ENCODE assay signal across 2 cellular contexts in the genomic region with DNA sequence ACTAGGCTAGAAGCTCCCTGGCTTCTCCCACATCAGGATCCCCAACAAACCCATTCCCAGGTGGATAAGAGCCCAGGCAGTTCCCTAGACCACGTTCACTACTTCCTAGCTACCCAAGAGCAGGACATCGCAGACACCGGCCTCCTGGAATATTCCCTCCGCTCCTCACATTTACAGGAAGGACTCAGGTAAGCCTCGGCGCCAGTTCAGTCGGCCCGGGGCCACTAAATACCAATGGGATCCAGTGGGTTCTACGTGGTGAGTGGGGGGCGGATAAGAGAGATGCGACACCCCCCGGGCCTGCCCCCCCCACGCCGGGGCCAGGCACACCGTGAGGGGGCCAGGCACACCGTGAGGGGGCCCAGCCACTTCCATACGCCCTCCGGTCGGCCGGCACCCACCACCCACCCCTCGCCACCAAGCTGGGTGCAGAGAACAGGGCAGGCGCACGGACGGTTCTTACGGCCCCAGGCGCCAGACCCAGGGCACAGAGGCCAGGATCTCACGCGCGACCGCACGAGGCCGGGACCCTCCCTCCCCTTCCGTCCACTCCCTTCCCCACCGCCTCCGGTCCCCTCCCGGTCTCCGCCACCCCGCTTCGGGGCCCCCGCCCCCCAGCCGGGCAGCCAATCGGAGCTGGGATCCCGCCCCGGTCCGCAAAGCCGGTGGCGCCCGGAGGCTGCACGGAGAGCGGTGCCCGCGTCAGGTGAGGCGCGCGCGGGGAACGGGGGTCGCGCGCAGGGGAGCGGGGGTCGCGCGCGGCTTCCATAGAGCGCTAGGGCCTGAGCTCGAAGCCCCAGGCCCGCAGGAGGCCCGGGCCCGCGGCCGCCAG.
A peak's percentile ranks its signal among the peaks of the same experiment; 100 is the strongest.
TF ChIP-seq lines count a peak whose summit lies in the region.

A gene with protein sequence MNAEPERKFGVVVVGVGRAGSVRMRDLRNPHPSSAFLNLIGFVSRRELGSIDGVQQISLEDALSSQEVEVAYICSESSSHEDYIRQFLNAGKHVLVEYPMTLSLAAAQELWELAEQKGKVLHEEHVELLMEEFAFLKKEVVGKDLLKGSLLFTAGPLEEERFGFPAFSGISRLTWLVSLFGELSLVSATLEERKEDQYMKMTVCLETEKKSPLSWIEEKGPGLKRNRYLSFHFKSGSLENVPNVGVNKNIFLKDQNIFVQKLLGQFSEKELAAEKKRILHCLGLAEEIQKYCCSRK (plus strand): TSS at position 652 of the 832 bp plus-strand sequence. CDS start 12,479 bp downstream, outside the sequence.

TF ChIP-seq in Ishikawa, 13 proteins besides CTCF, POLR2A, EP300 and RAD21 (continued from another document):
- TF ChIP-seq REST (IDR thresholded peaks at IDR 0.05; ENCODE audit: low read depth) (no peak), MAX (IDR thresholded peaks at IDR 0.05) (peak; percentile 79), CEBPB (IDR thresholded peaks at IDR 0.05) (no peak), ZBTB7A (IDR thresholded peaks at IDR 0.05; ENCODE audit: low read depth) (peak; percentile 75), NFIC (IDR thresholded peaks at IDR 0.05) (no peak), TEAD4 (IDR thresholded peaks at IDR 0.05) (no peak), FOXM1 (IDR thresholded peaks at IDR 0.05; ENCODE audit: borderline replicate concordance, low read depth) (no peak), EGR1 (IDR thresholded peaks at IDR 0.05) (no peak), YY1 (IDR thresholded peaks at IDR 0.05; ENCODE audit: low read depth) (no peak), CREB1 (IDR thresholded peaks at IDR 0.05; ENCODE audit: low read depth) (no peak), TCF12 (IDR thresholded peaks at IDR 0.05; ENCODE audit: low read depth) (no peak)
- TF ChIP-seq, protein P1, sequence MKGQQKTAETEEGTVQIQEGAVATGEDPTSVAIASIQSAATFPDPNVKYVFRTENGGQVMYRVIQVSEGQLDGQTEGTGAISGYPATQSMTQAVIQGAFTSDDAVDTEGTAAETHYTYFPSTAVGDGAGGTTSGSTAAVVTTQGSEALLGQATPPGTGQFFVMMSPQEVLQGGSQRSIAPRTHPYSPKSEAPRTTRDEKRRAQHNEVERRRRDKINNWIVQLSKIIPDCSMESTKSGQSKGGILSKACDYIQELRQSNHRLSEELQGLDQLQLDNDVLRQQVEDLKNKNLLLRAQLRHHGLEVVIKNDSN (IDR thresholded peaks at IDR 0.05): peak; percentile 9; the same call in 1 of the 2 replicates

TF ChIP-seq in WTC11, 78 proteins besides CTCF, POLR2A, EP300 and RAD21 (continued from another document):
- TF ChIP-seq ZNF219 (CRISPR knock-in tag; IDR thresholded peaks at IDR 0.05; ENCODE audit: borderline replicate concordance) (0 out of 2 replicates have a peak, but pooled peaks have one; percentile 40), ETV6 (CRISPR knock-in tag; IDR thresholded peaks at IDR 0.05) (0 out of 2 replicates have a peak, but pooled peaks have one; percentile 57), NFATC4 (CRISPR knock-in tag; IDR thresholded peaks at IDR 0.05) (no peak), NFYB (CRISPR knock-in tag; conservative IDR thresholded peaks at IDR 0.05; ENCODE audit: low read depth) (peak; percentile 38; the same call in 1 of the 2 replicates), E2F1 (CRISPR knock-in tag; IDR thresholded peaks at IDR 0.05) (0 out of 2 replicates have a peak, but pooled peaks have one; percentile 41), MAX (CRISPR knock-in tag; IDR thresholded peaks at IDR 0.05) (peak; percentile 32; the same call in 1 of the 2 replicates), GABPB1 (CRISPR knock-in tag; IDR thresholded peaks at IDR 0.05) (0 out of 2 replicates have a peak, but pooled peaks have one; percentile 23), TP53 (CRISPR knock-in tag; IDR thresholded peaks at IDR 0.05) (no peak), CREM (CRISPR knock-in tag; IDR thresholded peaks at IDR 0.05) (0 out of 2 replicates have a peak, but pooled peaks have one; percentile 1), NR3C1 (CRISPR knock-in tag; conservative IDR thresholded peaks at IDR 0.05; ENCODE audit: low read depth) (no peak), MXD4 (CRISPR knock-in tag; IDR thresholded peaks at IDR 0.05; ENCODE audit: borderline replicate concordance) (no peak), ZNF263 (CRISPR knock-in tag; IDR thresholded peaks at IDR 0.05; ENCODE audit: low read depth) (no peak), SP1 (CRISPR knock-in tag; conservative IDR thresholded peaks at IDR 0.05) (peak; percentile 76), SMAD3 (CRISPR knock-in tag; IDR thresholded peaks at IDR 0.05; ENCODE audit: borderline replicate concordance) (peak; percentile 28; the same call in 1 of the 2 replicates), ZNF317 (CRISPR knock-in tag; IDR thresholded peaks at IDR 0.05; ENCODE audit: borderline replicate concordance, low read depth) (no peak), MYBL2 (CRISPR knock-in tag; IDR thresholded peaks at IDR 0.05) (no peak), ATF3 (CRISPR knock-in tag; conservative IDR thresholded peaks at IDR 0.05) (no peak), ELF4 (CRISPR knock-in tag; IDR thresholded peaks at IDR 0.05; ENCODE audit: low read depth) (0 out of 2 replicates have a peak, but pooled peaks have one; percentile 57), ZNF121 (CRISPR knock-in tag; IDR thresholded peaks at IDR 0.05) (peak; percentile 99), IRF1 (CRISPR knock-in tag; IDR thresholded peaks at IDR 0.05) (0 out of 2 replicates have a peak, but pooled peaks have one; percentile 43), GRHL2 (CRISPR knock-in tag; IDR thresholded peaks at IDR 0.05; ENCODE audit: insufficient replicate concordance, severe bottlenecking) (no peak), ZBTB43 (CRISPR knock-in tag; IDR thresholded peaks at IDR 0.05) (peak; percentile 65; the same call in 1 of the 2 replicates), FOXK1 (CRISPR knock-in tag; IDR thresholded peaks at IDR 0.05) (peak; percentile 24; the same call in 1 of the 2 replicates), FOXP4 (CRISPR knock-in tag; IDR thresholded peaks at IDR 0.05) (peak; percentile 32; the same call in 1 of the 2 replicates)
- TF ChIP-seq, protein P2, sequence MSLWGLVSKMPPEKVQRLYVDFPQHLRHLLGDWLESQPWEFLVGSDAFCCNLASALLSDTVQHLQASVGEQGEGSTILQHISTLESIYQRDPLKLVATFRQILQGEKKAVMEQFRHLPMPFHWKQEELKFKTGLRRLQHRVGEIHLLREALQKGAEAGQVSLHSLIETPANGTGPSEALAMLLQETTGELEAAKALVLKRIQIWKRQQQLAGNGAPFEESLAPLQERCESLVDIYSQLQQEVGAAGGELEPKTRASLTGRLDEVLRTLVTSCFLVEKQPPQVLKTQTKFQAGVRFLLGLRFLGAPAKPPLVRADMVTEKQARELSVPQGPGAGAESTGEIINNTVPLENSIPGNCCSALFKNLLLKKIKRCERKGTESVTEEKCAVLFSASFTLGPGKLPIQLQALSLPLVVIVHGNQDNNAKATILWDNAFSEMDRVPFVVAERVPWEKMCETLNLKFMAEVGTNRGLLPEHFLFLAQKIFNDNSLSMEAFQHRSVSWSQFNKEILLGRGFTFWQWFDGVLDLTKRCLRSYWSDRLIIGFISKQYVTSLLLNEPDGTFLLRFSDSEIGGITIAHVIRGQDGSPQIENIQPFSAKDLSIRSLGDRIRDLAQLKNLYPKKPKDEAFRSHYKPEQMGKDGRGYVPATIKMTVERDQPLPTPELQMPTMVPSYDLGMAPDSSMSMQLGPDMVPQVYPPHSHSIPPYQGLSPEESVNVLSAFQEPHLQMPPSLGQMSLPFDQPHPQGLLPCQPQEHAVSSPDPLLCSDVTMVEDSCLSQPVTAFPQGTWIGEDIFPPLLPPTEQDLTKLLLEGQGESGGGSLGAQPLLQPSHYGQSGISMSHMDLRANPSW (CRISPR knock-in tag; conservative IDR thresholded peaks at IDR 0.05; ENCODE audit: low read depth): no peak
- TF ChIP-seq, protein P3, sequence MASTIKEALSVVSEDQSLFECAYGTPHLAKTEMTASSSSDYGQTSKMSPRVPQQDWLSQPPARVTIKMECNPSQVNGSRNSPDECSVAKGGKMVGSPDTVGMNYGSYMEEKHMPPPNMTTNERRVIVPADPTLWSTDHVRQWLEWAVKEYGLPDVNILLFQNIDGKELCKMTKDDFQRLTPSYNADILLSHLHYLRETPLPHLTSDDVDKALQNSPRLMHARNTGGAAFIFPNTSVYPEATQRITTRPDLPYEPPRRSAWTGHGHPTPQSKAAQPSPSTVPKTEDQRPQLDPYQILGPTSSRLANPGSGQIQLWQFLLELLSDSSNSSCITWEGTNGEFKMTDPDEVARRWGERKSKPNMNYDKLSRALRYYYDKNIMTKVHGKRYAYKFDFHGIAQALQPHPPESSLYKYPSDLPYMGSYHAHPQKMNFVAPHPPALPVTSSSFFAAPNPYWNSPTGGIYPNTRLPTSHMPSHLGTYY (CRISPR knock-in tag; IDR thresholded peaks at IDR 0.05): no peak
- TF ChIP-seq, protein P4, sequence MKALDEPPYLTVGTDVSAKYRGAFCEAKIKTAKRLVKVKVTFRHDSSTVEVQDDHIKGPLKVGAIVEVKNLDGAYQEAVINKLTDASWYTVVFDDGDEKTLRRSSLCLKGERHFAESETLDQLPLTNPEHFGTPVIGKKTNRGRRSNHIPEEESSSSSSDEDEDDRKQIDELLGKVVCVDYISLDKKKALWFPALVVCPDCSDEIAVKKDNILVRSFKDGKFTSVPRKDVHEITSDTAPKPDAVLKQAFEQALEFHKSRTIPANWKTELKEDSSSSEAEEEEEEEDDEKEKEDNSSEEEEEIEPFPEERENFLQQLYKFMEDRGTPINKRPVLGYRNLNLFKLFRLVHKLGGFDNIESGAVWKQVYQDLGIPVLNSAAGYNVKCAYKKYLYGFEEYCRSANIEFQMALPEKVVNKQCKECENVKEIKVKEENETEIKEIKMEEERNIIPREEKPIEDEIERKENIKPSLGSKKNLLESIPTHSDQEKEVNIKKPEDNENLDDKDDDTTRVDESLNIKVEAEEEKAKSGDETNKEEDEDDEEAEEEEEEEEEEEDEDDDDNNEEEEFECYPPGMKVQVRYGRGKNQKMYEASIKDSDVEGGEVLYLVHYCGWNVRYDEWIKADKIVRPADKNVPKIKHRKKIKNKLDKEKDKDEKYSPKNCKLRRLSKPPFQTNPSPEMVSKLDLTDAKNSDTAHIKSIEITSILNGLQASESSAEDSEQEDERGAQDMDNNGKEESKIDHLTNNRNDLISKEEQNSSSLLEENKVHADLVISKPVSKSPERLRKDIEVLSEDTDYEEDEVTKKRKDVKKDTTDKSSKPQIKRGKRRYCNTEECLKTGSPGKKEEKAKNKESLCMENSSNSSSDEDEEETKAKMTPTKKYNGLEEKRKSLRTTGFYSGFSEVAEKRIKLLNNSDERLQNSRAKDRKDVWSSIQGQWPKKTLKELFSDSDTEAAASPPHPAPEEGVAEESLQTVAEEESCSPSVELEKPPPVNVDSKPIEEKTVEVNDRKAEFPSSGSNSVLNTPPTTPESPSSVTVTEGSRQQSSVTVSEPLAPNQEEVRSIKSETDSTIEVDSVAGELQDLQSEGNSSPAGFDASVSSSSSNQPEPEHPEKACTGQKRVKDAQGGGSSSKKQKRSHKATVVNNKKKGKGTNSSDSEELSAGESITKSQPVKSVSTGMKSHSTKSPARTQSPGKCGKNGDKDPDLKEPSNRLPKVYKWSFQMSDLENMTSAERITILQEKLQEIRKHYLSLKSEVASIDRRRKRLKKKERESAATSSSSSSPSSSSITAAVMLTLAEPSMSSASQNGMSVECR (CRISPR knock-in tag; IDR thresholded peaks at IDR 0.05; ENCODE audit: borderline replicate concordance): peak; percentile 47; the same call in 1 of the 2 replicates
- TF ChIP-seq, protein P5, sequence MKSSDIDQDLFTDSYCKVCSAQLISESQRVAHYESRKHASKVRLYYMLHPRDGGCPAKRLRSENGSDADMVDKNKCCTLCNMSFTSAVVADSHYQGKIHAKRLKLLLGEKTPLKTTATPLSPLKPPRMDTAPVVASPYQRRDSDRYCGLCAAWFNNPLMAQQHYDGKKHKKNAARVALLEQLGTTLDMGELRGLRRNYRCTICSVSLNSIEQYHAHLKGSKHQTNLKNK (CRISPR knock-in tag; IDR thresholded peaks at IDR 0.05): no peak
